ENCODE assay signal across 8 cellular contexts in the genomic region with DNA sequence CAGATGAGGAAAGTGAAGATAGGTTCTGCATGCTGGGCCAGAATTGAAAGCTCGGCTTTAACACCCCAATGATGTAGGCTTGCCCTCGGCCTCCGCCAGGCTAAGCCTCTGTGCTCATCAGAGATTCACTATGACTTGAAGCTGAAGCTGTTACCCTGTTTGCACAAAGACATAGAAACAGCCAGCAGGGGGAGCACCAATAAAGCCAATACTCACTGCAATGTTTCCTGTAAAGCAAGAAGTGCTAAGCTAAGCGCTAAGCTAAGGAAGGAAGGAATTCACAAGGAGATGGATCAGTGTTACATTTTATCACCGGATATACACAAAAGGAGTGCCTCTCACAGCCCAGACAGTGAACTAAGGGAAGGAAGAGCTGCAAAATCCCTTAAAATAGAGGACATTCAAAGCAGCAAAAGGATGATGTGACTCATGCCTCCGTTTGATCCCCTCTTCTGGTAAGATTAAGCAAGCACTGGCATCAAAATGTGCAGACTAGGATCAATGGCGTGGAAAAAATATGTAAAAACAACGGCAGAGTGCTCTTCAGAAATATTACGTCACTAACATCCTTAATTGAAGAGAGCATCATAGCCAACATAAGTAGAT.
DNase-seq lines count a peak whose midpoint lies in the region; ATAC-seq, FAIRE-seq and TF ChIP-seq lines count a peak whose summit lies in the region.

No MANE protein-coding gene starts in this region.

- H3K4me1 ChIP-seq in NT2/D1 (ENCODE audit: insufficient read depth, insufficient read length) (no peaks in the 10 kb centered on the region), esophagus muscularis mucosa (peaks cover 6 to 18% (median 15%) of the 10 kb centered on the region in 4 donors)

- no peak for TF ChIP-seq POLR2A in esophagus muscularis mucosa (IDR thresholded peaks at IDR 0.05; ENCODE audit: low read depth)

- TF ChIP-seq CTCF in esophagus muscularis mucosa (IDR thresholded peaks at IDR 0.05) (peak; percentile 72 to 82 (median 82)), nephron progenitor cell (IDR thresholded peaks at IDR 0.05) (peak; percentile 89)

- DNase-seq in DMS79 (lab: John Stamatoyannopoulos, UW) = peak; percentile 52
- DNase-seq in HTR-8/SVneo (ENCODE audit: insufficient read length, low spot score) = peak; percentile 28
- DNase-seq in NT2/D1 (ENCODE audit: low read depth, low spot score) = peak; percentile 98
- DNase-seq in activated T-cell treated with anti-CD3 and anti-CD28 coated beads for 1 hour (ENCODE audit: low read depth) = peak; percentile 46
- DNase-seq in esophagus muscularis mucosa (ENCODE audit: extremely low spot score) = peak; percentile 94
- peak; percentile 84 for DNase-seq in nephron progenitor cell
- peak; percentile 78 for DNase-seq in stromal cell of bone marrow (ENCODE audit: low read depth)

- WGBS in esophagus muscularis mucosa = 29% methylated on average over 9 of the region's 9 CpGs

- H3K9me3 Mint-ChIP-seq in nephron progenitor cell = peaks cover 3% of the 10 kb centered on the region

- H3K27me3 ChIP-seq in NT2/D1 (ENCODE audit: insufficient read depth, insufficient read length) = no peaks in the 10 kb centered on the region
- H3K27me3 ChIP-seq in esophagus muscularis mucosa = no peaks in the 10 kb centered on the region

- no peak for FAIRE-seq in HTR-8/SVneo (lab: Jason Lieb, UNC)

- no peak overlapping the region for H3K4me3 Mint-ChIP-seq in nephron progenitor cell

- peaks cover 5% of the 10 kb centered on the region for H3K4me1 Mint-ChIP-seq in nephron progenitor cell

- peaks cover 9% of the 10 kb centered on the region; the same call in 1 of the 2 replicates for H3K9me3 ChIP-seq in NT2/D1 (ENCODE audit: insufficient read depth, low read length)
- H3K9me3 ChIP-seq in esophagus muscularis mucosa = no peaks in the 10 kb centered on the region

- peaks cover 6% of the 10 kb centered on the region for H3K27me3 Mint-ChIP-seq in nephron progenitor cell (ENCODE audit: low read depth, poor library complexity)

- H3K27ac Mint-ChIP-seq in nephron progenitor cell = no peak overlapping the region

- H3K4me3 ChIP-seq in NT2/D1 (ENCODE audit: insufficient read length, low read depth) (no peak overlapping the region), esophagus muscularis mucosa (no peak overlapping the region)

- intact Hi-C loops in esophagus muscularis mucosa (cut with DNase I) = loop anchor here (2.0 to 10.0 kb wide), 3 partner anchors 204 to 1068 kb away; partner anchors contain the start of gene ZPBP

- H3K36me3 Mint-ChIP-seq in nephron progenitor cell (ENCODE audit: low read depth) = no peaks in the 10 kb centered on the region

- peak; percentile 93 for ATAC-seq in GM21528 (IDR thresholded peaks at IDR 0.05; ENCODE audit: low FRiP score, unreplicated experiment)

- no peak overlapping the region for H3K9ac ChIP-seq in NT2/D1 (ENCODE audit: insufficient read length, low read depth)

- H3K36me3 ChIP-seq in NT2/D1 (ENCODE audit: insufficient read depth, insufficient read length, low read length) (no peaks in the 10 kb centered on the region), esophagus muscularis mucosa (no peaks in the 10 kb centered on the region)

- no peak for TF ChIP-seq EP300 in esophagus muscularis mucosa (IDR thresholded peaks at IDR 0.05)

- no peak overlapping the region for H3K27ac ChIP-seq in esophagus muscularis mucosa (replicated peaks in 1 of 4)

Comparison
In these comparisons a context has a peak if more than half of its experiments do, and no peak if none do; other contexts are left out.
1. DNase-seq: peak in every context shown above with its lines; median percentile 98 in NT2/D1; 94 in esophagus muscularis mucosa; 84 in nephron progenitor cell; 78 in stromal cell of bone marrow; 52 in DMS79; 46 in activated T-cell treated with anti-CD3 and anti-CD28 coated beads for 1 hour; 28 in HTR-8/SVneo.